20 cellular contexts compared by ENCODE assay signal in the genomic region with DNA sequence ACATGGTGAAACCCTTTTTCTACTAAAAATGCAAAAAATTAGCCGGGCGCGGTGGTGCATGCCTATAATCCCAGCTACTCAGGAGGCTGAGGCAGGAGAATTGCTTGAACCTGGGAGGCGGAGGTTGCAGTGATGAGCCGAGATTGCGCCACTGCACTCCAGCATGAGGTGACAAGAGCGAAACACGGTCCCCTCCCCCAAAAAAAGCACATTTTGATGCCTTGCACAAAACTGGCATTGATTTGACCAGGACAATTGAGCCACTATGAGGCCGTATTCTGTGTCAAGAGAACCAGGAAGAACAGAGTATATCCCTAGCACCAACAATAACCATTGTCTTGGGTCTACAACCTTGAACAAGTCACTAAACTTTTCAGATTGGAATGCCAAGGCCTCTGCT. TPM values are rescaled to one million over a fixed set of nuclear protein-coding genes. Genes with fewer than 3 reads are reported as not detected.
DNase-seq lines count a peak whose midpoint lies in the region; ATAC-seq, FAIRE-seq and TF ChIP-seq lines count a peak whose summit lies in the region.
"Had no signal": no experiment of that assay in that cellular context is flagged by ENCODE, and none has a peak within 500 bp of the region (broad histone marks: within the 10 kb centered on the region; RNA-seq: fewer than 3 reads in every experiment).

No MANE protein-coding gene starts in this region.

- no peak overlapping the region for H4K91ac ChIP-seq in H1 (replicated peaks; ENCODE audit: insufficient read length, low read length)

- no peak overlapping the region for H3K56ac ChIP-seq in H1 (replicated peaks; ENCODE audit: insufficient read length, low read depth, low read length)

- POLR2A ChIA-PET in activated B cell treated with CpG ODN at 0.5 μM for 24 hours (lab: Charles Lee), result interaction anchor here (1.0 to 2.6 kb wide), 2 partner anchors 9 to 13 kb away, joined by 3 to 6 read pairs; no protein-coding TSS in a partner anchor
- POLR2A ChIA-PET in H1 (lab: Charles Lee; ENCODE audit: partially characterized antibody), result no interaction called here

- CTCF ChIA-PET in activated B cell treated with CpG ODN at 0.5 μM for 24 hours (lab: Charles Lee) (no interaction called here), H1 (lab: Charles Lee; ENCODE audit: partially characterized antibody) (interaction anchor here (1.2 to 13.8 kb wide), 7 partner anchors 14 to 123 kb away, joined by 3 to 180 read pairs (median 6); no protein-coding TSS in a partner anchor)

- no peak overlapping the region for H2BK120ac ChIP-seq in H1 (replicated peaks; ENCODE audit: low read depth, low read length)

- no peak overlapping the region for H3K4me2 ChIP-seq in H1 (ENCODE audit: insufficient read depth in 1 of 2, low read depth in 2 of 2, low read length in 2 of 2)
- H3K4me2 ChIP-seq: GM23338, SK-N-SH had no signal

- H3K27me3 ChIP-seq in H1 (replicated peaks in 1 of 4; ENCODE audit: control insufficient read depth in 3 of 4, extremely low read depth in 1 of 4, insufficient read depth in 3 of 4, low read length in 3 of 4), result no peaks in the 10 kb centered on the region
- no peaks in the 10 kb centered on the region for H3K27me3 ChIP-seq in ascending aorta

- no peak overlapping the region for H3K18ac ChIP-seq in H1 (ENCODE audit: extremely low read depth, low read length)

- H3K23ac ChIP-seq in H1 (ENCODE audit: insufficient read length), result no peak overlapping the region

- FAIRE-seq in H1 (lab: Jason Lieb, UNC), result no peak
- FAIRE-seq: GM19239 had no signal

- no peak for TF ChIP-seq POLR2A in H1 (IDR thresholded peaks at IDR 0.05; ENCODE audit: control extremely low read depth in 1 of 2, low read depth in 2 of 2, low read length in 2 of 2)

- no peaks in the 10 kb centered on the region for H3K27me3 Mint-ChIP-seq in activated B cell treated with CpG ODN at 0.5 μM for 24 hours
- H3K27me3 Mint-ChIP-seq in natural killer cell treated with Interleukin-12 subunit alpha and Interleukin-12 subunit beta and Interleukin-15 and Interleukin-18, amount 100 ng/mL, for 72 hours, result no peaks in the 10 kb centered on the region

- no peak overlapping the region for H3K9ac ChIP-seq in H1 (replicated peaks in 1 of 4; ENCODE audit: extremely low read depth in 1 of 4, low read depth in 3 of 4, low read length in 3 of 4)
- H3K9ac ChIP-seq: SK-N-SH had no signal

- H3K14ac ChIP-seq in H1 (ENCODE audit: insufficient read length), result no peak overlapping the region

- peaks cover 2 to 8% of the 10 kb centered on the region in 2 experiments for H4K20me1 ChIP-seq in H1 (replicated peaks in 1 of 2; ENCODE audit: control insufficient read depth in 1 of 2, insufficient read depth in 2 of 2, low read length in 2 of 2)

- H3K4me3 ChIP-seq in H1 (ENCODE audit: extremely low read depth in 1 of 4, insufficient read depth in 2 of 4, low read depth in 3 of 4, low read length in 4 of 4) (no peak overlapping the region), ascending aorta (no peak overlapping the region)
- H3K4me3 ChIP-seq: GM23338 had no signal

- H2BK20ac ChIP-seq in H1 (ENCODE audit: low read length), result no peak overlapping the region

- no peak for TF ChIP-seq CTCF in activated B cell treated with CpG ODN at 0.5 μM for 24 hours (IDR thresholded peaks at IDR 0.05)
- TF ChIP-seq CTCF in H1 (IDR thresholded peaks at IDR 0.05; ENCODE audit: control extremely low read depth in 1 of 3, insufficient read depth in 1 of 3, low read depth in 1 of 3, low read length in 3 of 3), result no peak
- TF ChIP-seq CTCF in ascending aorta (IDR thresholded peaks at IDR 0.05), result no peak

- H3K4me3 Mint-ChIP-seq in activated B cell treated with CpG ODN at 0.5 μM for 24 hours, result no peak overlapping the region
- no peak overlapping the region for H3K4me3 Mint-ChIP-seq in natural killer cell treated with Interleukin-12 subunit alpha and Interleukin-12 subunit beta and Interleukin-15 and Interleukin-18, amount 100 ng/mL, for 72 hours
- H3K4me3 Mint-ChIP-seq: GM23338 had no signal

- peaks cover 0 to 18% (median 5%) of the 10 kb centered on the region in 4 experiments; a peak in 4 of 7 replicates for H3K4me1 ChIP-seq in H1 (replicated peaks in 1 of 4; ENCODE audit: control insufficient read depth in 3 of 4, insufficient read depth in 4 of 4, low read length in 3 of 4)
- H3K4me1 ChIP-seq in ascending aorta, result peaks cover 0 to 18% of the 10 kb centered on the region in 2 donors

- H3K9me3 ChIP-seq in H1 (ENCODE audit: insufficient read depth in 2 of 2, low read depth in 1 of 2, low read length in 1 of 2) (no peaks in the 10 kb centered on the region), ascending aorta (no peaks in the 10 kb centered on the region)
- H3K9me3 ChIP-seq: SK-N-SH had no signal

- no peaks in the 10 kb centered on the region for H3K36me3 ChIP-seq in H1 (ENCODE audit: control insufficient read depth in 2 of 4, insufficient read depth in 4 of 4, low read length in 3 of 4)
- no peaks in the 10 kb centered on the region for H3K36me3 ChIP-seq in ascending aorta

- no peak overlapping the region for H2AK5ac ChIP-seq in H1 (ENCODE audit: low read depth, low read length)

- ATAC-seq in activated B cell treated with CpG ODN at 0.5 μM for 24 hours (ENCODE audit: low read depth) (no peak), GM21367 (IDR thresholded peaks at IDR 0.05; ENCODE audit: unreplicated experiment) (no peak)
- ATAC-seq in natural killer cell treated with Interleukin-12 subunit alpha and Interleukin-12 subunit beta and Interleukin-15 and Interleukin-18, amount 100 ng/mL, for 72 hours, result no peak
- ATAC-seq: GM23338, HCT116 had no signal

- WGBS in H1 (ENCODE audit: extremely low coverage in 1 of 2, insufficient coverage in 1 of 2, insufficient read length in 1 of 2, insufficient replicate concordance in 2 of 2, low coverage in 1 of 2, low lambda C conversion rate in 2 of 2, missing lambda C conversion rate in 1 of 2), 2 experiments, result 92% methylated on average over 9 of the region's 9 CpGs; no CpG with 5 or more reads in 1 of the 2 experiments

- H4K8ac ChIP-seq in H1 (ENCODE audit: extremely low read depth, insufficient read depth, low read length), result no peak overlapping the region

- DNase-seq in activated B cell treated with CpG ODN at 0.5 μM for 24 hours, result no peak
- DNase-seq in H1 (ENCODE audit: low read depth in 1 of 2, low spot score in 2 of 2), result no peak
- no peak for DNase-seq in natural killer cell treated with Interleukin-12 subunit alpha and Interleukin-12 subunit beta and Interleukin-15 and Interleukin-18, amount 100 ng/mL, for 72 hours (ENCODE audit: low spot score)
- no peak for DNase-seq in NCI-H1694 (lab: John Stamatoyannopoulos, UW)
- DNase-seq in ascending aorta (ENCODE audit: low spot score in 2 of 2), result no peak
- no peak for DNase-seq in DMS53 treated with DMSO at 0.1 percent for 48 hours (lab: John Stamatoyannopoulos, UW; ENCODE audit: unreplicated experiment)
- DNase-seq: GF-D8, KBM-7, NCI-H1105, NCI-H510A treated with DMSO at 0.1 percent for 48 hours, NCI-H774, OCI-M1, Right ventricle myocardium superior, SK-N-SH had no signal

- peaks cover 39% of the 10 kb centered on the region for H3K36me3 Mint-ChIP-seq in activated B cell treated with CpG ODN at 0.5 μM for 24 hours (ENCODE audit: low read depth)
- peaks cover 6% of the 10 kb centered on the region for H3K36me3 Mint-ChIP-seq in natural killer cell treated with Interleukin-12 subunit alpha and Interleukin-12 subunit beta and Interleukin-15 and Interleukin-18, amount 100 ng/mL, for 72 hours

- H4K5ac ChIP-seq in H1 (ENCODE audit: insufficient read length, low read depth, low read length), result no peak overlapping the region

- intact Hi-C loops in activated B cell treated with CpG ODN at 0.5 μM for 24 hours (cut with micrococcal nuclease), result no loop called here
- intact Hi-C loops in ascending aorta (cut with DNase I), result no loop called here

- H3K79me2 ChIP-seq in H1 (ENCODE audit: control insufficient read depth in 1 of 2, insufficient read depth in 2 of 2, low read length in 2 of 2), result no peaks in the 10 kb centered on the region

- no peak overlapping the region for H3K4ac ChIP-seq in H1 (replicated peaks; ENCODE audit: insufficient read length, low read depth, low read length)

- no peaks in the 10 kb centered on the region for H3K9me3 Mint-ChIP-seq in activated B cell treated with CpG ODN at 0.5 μM for 24 hours
- H3K9me3 Mint-ChIP-seq in natural killer cell treated with Interleukin-12 subunit alpha and Interleukin-12 subunit beta and Interleukin-15 and Interleukin-18, amount 100 ng/mL, for 72 hours, result no peaks in the 10 kb centered on the region
- H3K9me3 Mint-ChIP-seq: GM23338 had no signal

- H3K27ac ChIP-seq in H1 (ENCODE audit: low read depth, low read length) (no peak overlapping the region), temporal lobe (ENCODE audit: low read depth, low read length) (peak overlapping the region; percentile 54), ascending aorta (no peak overlapping the region)
- H3K27ac ChIP-seq: C4-2B had no signal

- H2BK15ac ChIP-seq in H1 (ENCODE audit: low read length), result 0 out of 2 replicates have a peak overlapping the region, but pooled peaks have one; percentile 61

- peak overlapping the region; percentile 35 for H3K27ac Mint-ChIP-seq in activated B cell treated with CpG ODN at 0.5 μM for 24 hours
- H3K27ac Mint-ChIP-seq in natural killer cell treated with Interleukin-12 subunit alpha and Interleukin-12 subunit beta and Interleukin-15 and Interleukin-18, amount 100 ng/mL, for 72 hours, result peak overlapping the region; percentile 91 to 98
- H3K27ac Mint-ChIP-seq: GM23338 had no signal

- H2BK12ac ChIP-seq in H1 (ENCODE audit: low read depth, low read length), result no peak overlapping the region

- H3K79me1 ChIP-seq in H1 (ENCODE audit: low read depth, low read length), result peaks cover 3% of the 10 kb centered on the region

- no peak for TF ChIP-seq EP300 in H1 (IDR thresholded peaks at IDR 0.05; ENCODE audit: borderline replicate concordance in 1 of 2, low read depth in 2 of 2, low read length in 2 of 2)

- no peaks in the 10 kb centered on the region for H3K23me2 ChIP-seq in H1 (ENCODE audit: low read depth, low read length)

- TF ChIP-seq RAD21 in H1 (IDR thresholded peaks at IDR 0.05 in 1 of 2, conservative IDR thresholded peaks at IDR 0.05 in 1 of 2; ENCODE audit: low read depth in 2 of 2, low read length in 2 of 2), result no peak

- H2BK5ac ChIP-seq in H1 (ENCODE audit: low read depth, low read length), result no peak overlapping the region

- no peak overlapping the region for H2AFZ ChIP-seq in H1 (ENCODE audit: low read length)
- H2AFZ ChIP-seq: GM23338 had no signal

- H3K4me1 Mint-ChIP-seq in activated B cell treated with CpG ODN at 0.5 μM for 24 hours, result peaks cover 95% of the 10 kb centered on the region
- H3K4me1 Mint-ChIP-seq in natural killer cell treated with Interleukin-12 subunit alpha and Interleukin-12 subunit beta and Interleukin-15 and Interleukin-18, amount 100 ng/mL, for 72 hours (ENCODE audit: low read depth in 2 of 2), result peaks cover 77 to 78% of the 10 kb centered on the region in 2 donors

RNA-seq across cellular contexts. Expression of a gene that starts 50.6 kb away (rescaled TPM):
- total RNA-seq in activated B cell treated with CpG ODN at 0.5 μM for 24 hours (60.5 and 66.0 TPM in 2 replicates), temporal lobe (68.8 TPM), ascending aorta (65.9 TPM)
- 9.4 and 9.7 TPM in 2 replicates for total RNA-seq in H1 (2021; fragmentation: NEBNext Ultra II Directional; extraction: Animal tissue kit (Norgen Biotek cat#: 25700))
- polyA plus RNA-seq in H1 (2011; rRNA removed), result 6.3 and 7.1 TPM in 2 replicates
- polyA plus RNA-seq in H1 (2011; cell fraction: cytosol; rRNA removed), result 10.8 TPM
- polyA plus RNA-seq in H1 (2011; cell fraction: nucleus; rRNA removed), result 8.9 TPM
- polyA plus RNA-seq in H1 (2012, experiment 1 of 2), result 9.6 to 12.8 TPM (median 10.5 TPM) in 4 replicates
- 2.4 TPM for polyA plus RNA-seq in H1 (2012, experiment 2 of 2)
- polyA plus RNA-seq in H1 (2013, experiment 1 of 2), result 4.6 TPM
- 5.1 TPM for polyA plus RNA-seq in H1 (2013, experiment 2 of 2)
- polyA minus RNA-seq in H1 (2011; rRNA and poly(A)+ RNA removed), result 6.6 and 7.8 TPM in 2 replicates
- polyA minus RNA-seq in H1 (2011; cell fraction: cytosol; rRNA and poly(A)+ RNA removed), result 9.8 TPM
- polyA minus RNA-seq in H1 (2011; cell fraction: nucleus; rRNA and poly(A)+ RNA removed), result 6.4 TPM
- total RNA-seq in natural killer cell treated with Interleukin-12 subunit alpha and Interleukin-12 subunit beta and Interleukin-15 and Interleukin-18, amount 100 ng/mL, for 72 hours, result 100 to 1,000 TPM in 1 of 2 donors, 10 to 100 TPM in 1; 58.5 to 165 TPM
